14 cellular contexts compared by ENCODE assay signal in genomic region chr10:61986357-61986756, GRCh38.
DNase-seq lines count a peak whose midpoint lies in the region; ATAC-seq, FAIRE-seq and TF ChIP-seq lines count a peak whose summit lies in the region.
"Had no signal": no experiment of that assay in that cellular context is flagged by ENCODE, and none has a peak within 500 bp of the region (broad histone marks: within the 10 kb centered on the region; RNA-seq: fewer than 3 reads in every experiment).

No MANE protein-coding gene starts in this region.

- TF ChIP-seq CTCF in OCI-LY3 (IDR thresholded peaks at IDR 0.05; ENCODE audit: low read depth, low read length): no peak
- no peak for TF ChIP-seq CTCF in H1 (IDR thresholded peaks at IDR 0.05; ENCODE audit: control extremely low read depth in 1 of 3, insufficient read depth in 1 of 3, low read depth in 1 of 3, low read length in 3 of 3)
- no peak for TF ChIP-seq CTCF in gastrocnemius medialis (IDR thresholded peaks at IDR 0.05 in 4 of 5, conservative IDR thresholded peaks at IDR 0.05 in 1 of 5)
- TF ChIP-seq CTCF in mammary epithelial cell (conservative IDR thresholded peaks at IDR 0.05 in 1 of 2, IDR thresholded peaks at IDR 0.05 in 1 of 2; ENCODE audit: extremely low read depth in 1 of 2, insufficient read depth in 1 of 2, low read depth in 1 of 2, low read length in 2 of 2): no peak

- no peak overlapping the region for H3K18ac ChIP-seq in H1 (ENCODE audit: extremely low read depth, low read length)

- CTCF ChIA-PET in H1 (lab: Charles Lee; ENCODE audit: partially characterized antibody): interaction anchor here (0.6 to 1.7 kb wide), 4 partner anchors 57 to 259 kb away, joined by 3 to 4 read pairs (median 4); no protein-coding TSS in a partner anchor
- CTCF ChIA-PET in mammary epithelial cell (lab: Charles Lee; ENCODE audit: low non-redundant PET): no interaction called here

- H3K4me1 ChIP-seq in OCI-LY3 (ENCODE audit: low read length) (peaks cover 58% of the 10 kb centered on the region), H1 (replicated peaks in 1 of 4; ENCODE audit: control insufficient read depth in 3 of 4, insufficient read depth in 4 of 4, low read length in 3 of 4) (peaks cover 6 to 19% (median 13%) of the 10 kb centered on the region in 4 experiments), gastrocnemius medialis (peaks cover 0 to 7% of the 10 kb centered on the region in 2 donors), mammary epithelial cell (ENCODE audit: insufficient read depth, low read length) (no peaks in the 10 kb centered on the region)

- no peak overlapping the region for H2BK12ac ChIP-seq in H1 (ENCODE audit: low read depth, low read length)

- no peak overlapping the region for H3K4ac ChIP-seq in H1 (replicated peaks; ENCODE audit: insufficient read length, low read depth, low read length)

- H3K23ac ChIP-seq in H1 (ENCODE audit: insufficient read length): no peak overlapping the region

- H4K91ac ChIP-seq in H1 (replicated peaks; ENCODE audit: insufficient read length, low read length): no peak overlapping the region

- no peaks in the 10 kb centered on the region for H4K20me1 ChIP-seq in OCI-LY3 (ENCODE audit: insufficient read depth, low read length)
- H4K20me1 ChIP-seq in H1 (replicated peaks in 1 of 2; ENCODE audit: control insufficient read depth in 1 of 2, insufficient read depth in 2 of 2, low read length in 2 of 2): no peaks in the 10 kb centered on the region
- no peaks in the 10 kb centered on the region for H4K20me1 ChIP-seq in mammary epithelial cell (ENCODE audit: insufficient read depth, low read length)

- TF ChIP-seq RAD21 in H1 (IDR thresholded peaks at IDR 0.05 in 1 of 2, conservative IDR thresholded peaks at IDR 0.05 in 1 of 2; ENCODE audit: low read depth in 2 of 2, low read length in 2 of 2): no peak

- no peak overlapping the region for H3K14ac ChIP-seq in H1 (ENCODE audit: insufficient read length)

- in situ Hi-C loops in gastrocnemius medialis (cut with MboI; ENCODE audit: low sequenced_read_pairs in 4 of 4) (no loop called here), mammary epithelial cell (cut with MboI; ENCODE audit: low sequenced_read_pairs in 2 of 2) (no loop called here)

- no peaks in the 10 kb centered on the region for H3K27me3 Mint-ChIP-seq in T-helper 2 cell treated with Interferon-gamma antibody and Interleukin-4, amounts not matched to agents 5 μg/mL and 100 μg/mL, for 36 hours (ENCODE audit: low read depth)

- H3K9me3 ChIP-seq in OCI-LY3 (ENCODE audit: insufficient read depth, low read length) (no peaks in the 10 kb centered on the region), H1 (ENCODE audit: insufficient read depth in 2 of 2, low read depth in 1 of 2, low read length in 1 of 2) (no peaks in the 10 kb centered on the region), gastrocnemius medialis (no peaks in the 10 kb centered on the region), mammary epithelial cell (replicated peaks; ENCODE audit: insufficient read depth, low read length) (no peaks in the 10 kb centered on the region)
- H3K9me3 ChIP-seq: upper lobe of left lung had no signal

- no TSS peak for BruUV-seq in mammary epithelial cell (replicated peaks; lab: Mats Ljungman, UMichigan)

- H2AK5ac ChIP-seq in H1 (ENCODE audit: low read depth, low read length): no peak overlapping the region

- intact Hi-C loops in gastrocnemius medialis (cut with DNase I; ENCODE audit: low total_unique reads) (no loop called here), mammary epithelial cell (cut with micrococcal nuclease) (no loop called here)

- H2AFZ ChIP-seq in OCI-LY3 (ENCODE audit: low read depth, low read length) (no peak overlapping the region), H1 (ENCODE audit: low read length) (peak overlapping the region; percentile 66), mammary epithelial cell (ENCODE audit: low read depth, low read length) (no peak overlapping the region)

- no peaks in the 10 kb centered on the region for H3K79me2 ChIP-seq in OCI-LY3 (ENCODE audit: low read length)
- no peaks in the 10 kb centered on the region for H3K79me2 ChIP-seq in H1 (ENCODE audit: control insufficient read depth in 1 of 2, insufficient read depth in 2 of 2, low read length in 2 of 2)
- H3K79me2 ChIP-seq in mammary epithelial cell (ENCODE audit: insufficient read depth, low read length): no peaks in the 10 kb centered on the region

- H3K4me2 ChIP-seq in OCI-LY3 (ENCODE audit: low read length) (peak overlapping the region; percentile 64), H1 (ENCODE audit: insufficient read depth in 1 of 2, low read depth in 2 of 2, low read length in 2 of 2) (peak overlapping the region; percentile 68 to 71), mammary epithelial cell (ENCODE audit: insufficient read depth, low read depth, low read length) (no peak overlapping the region)

- H3K4me1 Mint-ChIP-seq in T-helper 2 cell treated with Interferon-gamma antibody and Interleukin-4, amounts not matched to agents 5 μg/mL and 100 μg/mL, for 36 hours (ENCODE audit: low read depth): peaks cover 58% of the 10 kb centered on the region

- H3K36me3 Mint-ChIP-seq in T-helper 2 cell treated with Interferon-gamma antibody and Interleukin-4, amounts not matched to agents 5 μg/mL and 100 μg/mL, for 36 hours (ENCODE audit: low read depth): peaks cover 32% of the 10 kb centered on the region

- peak overlapping the region; percentile 83 for H3K27ac Mint-ChIP-seq in T-helper 2 cell treated with Interferon-gamma antibody and Interleukin-4, amounts not matched to agents 5 μg/mL and 100 μg/mL, for 36 hours

- no peak for ATAC-seq in gastrocnemius medialis
- ATAC-seq in activated CD4-positive, CD25-positive, alpha-beta regulatory T cell treated with anti-CD3 and anti-CD28 coated beads, Interleukin-2, amount 50 U/mL, for 24 hours: no peak

- H4K8ac ChIP-seq in H1 (ENCODE audit: extremely low read depth, insufficient read depth, low read length): no peak overlapping the region

- H3K4me3 ChIP-seq in OCI-LY3 (ENCODE audit: low read length): no peak overlapping the region
- peak overlapping the region in 1 of 4 experiments; percentile 42; a peak in 1 of 8 replicates for H3K4me3 ChIP-seq in H1 (ENCODE audit: extremely low read depth in 1 of 4, insufficient read depth in 2 of 4, low read depth in 3 of 4, low read length in 4 of 4)
- no peak overlapping the region for H3K4me3 ChIP-seq in gastrocnemius medialis
- H3K4me3 ChIP-seq in mammary epithelial cell (replicated peaks in 1 of 3; ENCODE audit: insufficient read depth in 1 of 3, low read depth in 2 of 3, low read length in 3 of 3): no peak overlapping the region
- H3K4me3 ChIP-seq: dorsolateral prefrontal cortex, upper lobe of left lung had no signal

- no peak for DNase-seq in T-helper 2 cell treated with Interferon-gamma antibody and Interleukin-4, amounts not matched to agents 5 μg/mL and 100 μg/mL, for 36 hours (ENCODE audit: low spot score)
- DNase-seq in T-helper 2 cell: no peak
- DNase-seq in H1 (ENCODE audit: low read depth in 1 of 2, low spot score in 2 of 2): peak in 1 of 2 experiments; percentile 19
- no peak for DNase-seq in gastrocnemius medialis
- DNase-seq in kidney glomerular epithelial cell (lab: John Stamatoyannopoulos, UW): no peak
- DNase-seq in mammary epithelial cell: no peak
- DNase-seq: COR-L47, dorsolateral prefrontal cortex, NCI-H1092 treated with DMSO at 0.1 percent for 48 hours, NCI-H446, T-helper 9 cell, upper lobe of left lung had no signal

- no peak overlapping the region for H3K56ac ChIP-seq in H1 (replicated peaks; ENCODE audit: insufficient read length, low read depth, low read length)

- H2BK15ac ChIP-seq in H1 (ENCODE audit: low read length): no peak overlapping the region

- H3K27me3 ChIP-seq in OCI-LY3 (ENCODE audit: low read depth, low read length) (no peaks in the 10 kb centered on the region), H1 (replicated peaks in 1 of 4; ENCODE audit: control insufficient read depth in 3 of 4, extremely low read depth in 1 of 4, insufficient read depth in 3 of 4, low read length in 3 of 4) (no peaks in the 10 kb centered on the region), gastrocnemius medialis (no peaks in the 10 kb centered on the region), mammary epithelial cell (ENCODE audit: insufficient read depth, low read length) (no peaks in the 10 kb centered on the region)
- H3K27me3 ChIP-seq: dorsolateral prefrontal cortex, upper lobe of left lung had no signal

- no peak overlapping the region for H3K4me3 Mint-ChIP-seq in T-helper 2 cell treated with Interferon-gamma antibody and Interleukin-4, amounts not matched to agents 5 μg/mL and 100 μg/mL, for 36 hours

- no peak overlapping the region for H3K9ac ChIP-seq in OCI-LY3 (ENCODE audit: low read length)
- no peak overlapping the region for H3K9ac ChIP-seq in H1 (replicated peaks in 1 of 4; ENCODE audit: extremely low read depth in 1 of 4, low read depth in 3 of 4, low read length in 3 of 4)
- no peak overlapping the region for H3K9ac ChIP-seq in mammary epithelial cell (ENCODE audit: insufficient read depth, low read length)

- WGBS in H1 (ENCODE audit: extremely low coverage in 1 of 2, insufficient coverage in 1 of 2, insufficient read length in 1 of 2, insufficient replicate concordance in 2 of 2, low coverage in 1 of 2, low lambda C conversion rate in 2 of 2, missing lambda C conversion rate in 1 of 2), 2 experiments: 6% methylated on average over 3 of the region's 3 CpGs; no CpG with 5 or more reads in 1 of the 2 experiments
- WGBS in mammary epithelial cell (ENCODE audit: low coverage, missing lambda C conversion rate): 100% methylated on average over 3 of the region's 3 CpGs

- no peak overlapping the region for H2BK120ac ChIP-seq in H1 (replicated peaks; ENCODE audit: low read depth, low read length)

- H4K5ac ChIP-seq in H1 (ENCODE audit: insufficient read length, low read depth, low read length): no peak overlapping the region

- dilution Hi-C loops in mammary epithelial cell (cut with HindIII; ENCODE audit: low sequenced_read_pairs): no loop called here

- H3K79me1 ChIP-seq in H1 (ENCODE audit: low read depth, low read length): no peaks in the 10 kb centered on the region

- TF ChIP-seq EP300 in H1 (IDR thresholded peaks at IDR 0.05; ENCODE audit: borderline replicate concordance in 1 of 2, low read depth in 2 of 2, low read length in 2 of 2): no peak

- no peak for TF ChIP-seq POLR2A in H1 (IDR thresholded peaks at IDR 0.05; ENCODE audit: control extremely low read depth in 1 of 2, low read depth in 2 of 2, low read length in 2 of 2)
- TF ChIP-seq POLR2A in gastrocnemius medialis (IDR thresholded peaks at IDR 0.05): no peak

- H3K36me3 ChIP-seq in OCI-LY3 (replicated peaks; ENCODE audit: low read depth, low read length): no peaks in the 10 kb centered on the region
- no peaks in the 10 kb centered on the region for H3K36me3 ChIP-seq in H1 (ENCODE audit: control insufficient read depth in 2 of 4, insufficient read depth in 4 of 4, low read length in 3 of 4)
- no peaks in the 10 kb centered on the region for H3K36me3 ChIP-seq in gastrocnemius medialis
- H3K36me3 ChIP-seq in mammary epithelial cell (ENCODE audit: insufficient read depth, low read length): no peaks in the 10 kb centered on the region
- H3K36me3 ChIP-seq: upper lobe of left lung had no signal

- peak overlapping the region; percentile 69; the same call in 1 of the 2 replicates for H2BK5ac ChIP-seq in H1 (ENCODE audit: low read depth, low read length)

- H3K23me2 ChIP-seq in H1 (ENCODE audit: low read depth, low read length): peaks cover 4% of the 10 kb centered on the region; the same call in 1 of the 2 replicates

- no peaks in the 10 kb centered on the region for H3K9me3 Mint-ChIP-seq in T-helper 2 cell treated with Interferon-gamma antibody and Interleukin-4, amounts not matched to agents 5 μg/mL and 100 μg/mL, for 36 hours

- H3K27ac ChIP-seq in OCI-LY3 (ENCODE audit: low read length) (no peak overlapping the region), H1 (ENCODE audit: low read depth, low read length) (0 out of 2 replicates have a peak overlapping the region, but pooled peaks have one; percentile 5), gastrocnemius medialis (peak overlapping the region in 3 of 4 donors; percentile 18 to 39 (median 29)), mammary epithelial cell (ENCODE audit: insufficient read depth, low read depth, low read length) (no peak overlapping the region)
- H3K27ac ChIP-seq: dorsolateral prefrontal cortex had no signal

- no peak overlapping the region for H2BK20ac ChIP-seq in H1 (ENCODE audit: low read length)

- POLR2A ChIA-PET in H1 (lab: Charles Lee; ENCODE audit: partially characterized antibody): interaction anchor here (1.3 kb wide), 1 partner anchor 13 kb away, joined by 3 read pairs; no protein-coding TSS in a partner anchor

- no peak for FAIRE-seq in H1 (lab: Jason Lieb, UNC)

Comparison
In these comparisons a context has a peak if more than half of its experiments do, and no peak if none do; other contexts are left out.
1. H3K27ac ChIP-seq: peak in H1 (single experiment) and gastrocnemius medialis (3 of 4); none in OCI-LY3 (single experiment) and mammary epithelial cell (single experiment).